ENCODE assay signal across 8 cellular contexts in genomic region chr12:57771271-57771872, GRCh38. TPM values are rescaled to one million over a fixed set of nuclear protein-coding genes. Genes with fewer than 3 reads are reported as not detected.
DNase-seq lines count a peak whose midpoint lies in the region; ATAC-seq and TF ChIP-seq lines count a peak whose summit lies in the region.

No MANE protein-coding gene starts in this region.

- peak overlapping the region; percentile 98 for H3K4me3 ChIP-seq in AG09309 (ENCODE audit: control insufficient read depth, low read depth, low read length)
- H3K4me3 ChIP-seq in dorsolateral prefrontal cortex, result peak overlapping the region; percentile 58 to 100 (median 90)
- peak overlapping the region; percentile 93 for H3K4me3 ChIP-seq in lower lobe of right lung

- peak; percentile 75 for ATAC-seq in GM19035 (IDR thresholded peaks at IDR 0.05; ENCODE audit: unreplicated experiment)
- ATAC-seq in HG03196 (IDR thresholded peaks at IDR 0.05; ENCODE audit: unreplicated experiment), result peak; percentile 56
- ATAC-seq in activated CD4-positive, CD25-positive, alpha-beta regulatory T cell treated with anti-CD3 and anti-CD28 coated beads, Interleukin-2, amount 50 U/mL, for 24 hours, result peak; percentile 77 to 80
- ATAC-seq in lower lobe of right lung, result peak; percentile 78 to 88

- H3K36me3 ChIP-seq in lower lobe of right lung, result peaks cover 29% of the 10 kb centered on the region

- intact Hi-C loops in dorsolateral prefrontal cortex (cut with DNase I), result no loop called here
- intact Hi-C loops in lower lobe of right lung (cut with DNase I), result no loop called here

- no peaks in the 10 kb centered on the region for H3K9me3 ChIP-seq in lower lobe of right lung

- H3K27me3 ChIP-seq in dorsolateral prefrontal cortex, result peaks cover 0 to 11% (median 2%) of the 10 kb centered on the region in 45 donors
- peaks cover 5% of the 10 kb centered on the region for H3K27me3 ChIP-seq in lower lobe of right lung (ENCODE audit: low read depth)

- peaks cover 31% of the 10 kb centered on the region for H3K4me1 ChIP-seq in lower lobe of right lung

- no peak for TF ChIP-seq CTCF in AG09309 (IDR thresholded peaks at IDR 0.05; ENCODE audit: control insufficient read depth, insufficient read depth, low read depth, low read length, missing control alignments)
- TF ChIP-seq CTCF in dorsolateral prefrontal cortex (IDR thresholded peaks at IDR 0.05 in 54 of 56, conservative IDR thresholded peaks at IDR 0.05 in 2 of 56; ENCODE audit: low read depth in 1 of 56, partially characterized antibody in 56 of 56), result no peak
- TF ChIP-seq CTCF in lower lobe of right lung (IDR thresholded peaks at IDR 0.05), result no peak

- DNase-seq in AG09309 (ENCODE audit: low read depth), result peak; percentile 55
- DNase-seq in NCI-H345 treated with DMSO at 0.1 percent for 48 hours (lab: John Stamatoyannopoulos, UW; ENCODE audit: unreplicated experiment), result peak; percentile 81
- peak in 9 of 10 donors; percentile 40 to 89 (median 79) for DNase-seq in dorsolateral prefrontal cortex
- DNase-seq in lower lobe of right lung, result peak; percentile 90
- DNase-seq in stimulated activated CD4-positive, alpha-beta T cell treated with anti-CD3 and anti-CD28 coated beads, TNF-alpha, amount 100 ng/mL, for 1 hour (ENCODE audit: low read depth in 3 of 3, low spot score in 1 of 3), result peak in 2 of 3 donors; percentile 45 to 81

- H3K27ac ChIP-seq in dorsolateral prefrontal cortex, result peak overlapping the region in 40 of 59 donors; percentile 12 to 92 (median 79)
- peak overlapping the region; percentile 91 for H3K27ac ChIP-seq in lower lobe of right lung

RNA-seq across cellular contexts. Expression of gene METTL1, which starts 0.5 kb away (rescaled TPM):
- total RNA-seq in dorsolateral prefrontal cortex (10 to 100 TPM in 36 of 120 experiments, 1 to 10 TPM in 84; 1.8 to 17.4 (median 8.3) TPM), lower lobe of right lung (14.4 TPM)

RNA-seq across cellular contexts. Expression of gene EEF1AKMT3, which starts 1.0 kb away (rescaled TPM):
- total RNA-seq in dorsolateral prefrontal cortex, result 10 to 100 TPM in 2 of 120 experiments, 1 to 10 TPM in 118; 1.4 to 11.0 (median 4.1) TPM
- total RNA-seq in lower lobe of right lung, result 6.8 TPM

RNA-seq across cellular contexts. Expression of gene CYP27B1, which starts 4.5 kb away (rescaled TPM):
- total RNA-seq in dorsolateral prefrontal cortex, result 1 to 10 TPM in 25 of 120 experiments, under 1 TPM in 60, not detected in 35; 0.18 to 5.3 (median 0.63) TPM
- total RNA-seq in lower lobe of right lung, result 1.1 TPM

RNA-seq across cellular contexts. Expression of gene TSFM, which starts 11.2 kb away (rescaled TPM):
- total RNA-seq in dorsolateral prefrontal cortex (10 to 100 TPM; 21.9 to 57.1 (median 35.3) TPM), lower lobe of right lung (22.6 TPM)

RNA-seq across cellular contexts. Expression of gene MARCHF9, which starts 16.5 kb away (rescaled TPM):
- total RNA-seq in dorsolateral prefrontal cortex, result 10 to 100 TPM; 11.5 to 26.2 (median 18.3) TPM
- 20.0 TPM for total RNA-seq in lower lobe of right lung

Comparison
In these comparisons a context has a peak if more than half of its experiments do, and no peak if none do; other contexts are left out.
1. Peak in every context shown above with its lines: DNase-seq, ATAC-seq, H3K4me3 ChIP-seq and H3K27ac ChIP-seq.